Comparison of ENCODE assay signal across 1 cellular context in the genomic region with DNA sequence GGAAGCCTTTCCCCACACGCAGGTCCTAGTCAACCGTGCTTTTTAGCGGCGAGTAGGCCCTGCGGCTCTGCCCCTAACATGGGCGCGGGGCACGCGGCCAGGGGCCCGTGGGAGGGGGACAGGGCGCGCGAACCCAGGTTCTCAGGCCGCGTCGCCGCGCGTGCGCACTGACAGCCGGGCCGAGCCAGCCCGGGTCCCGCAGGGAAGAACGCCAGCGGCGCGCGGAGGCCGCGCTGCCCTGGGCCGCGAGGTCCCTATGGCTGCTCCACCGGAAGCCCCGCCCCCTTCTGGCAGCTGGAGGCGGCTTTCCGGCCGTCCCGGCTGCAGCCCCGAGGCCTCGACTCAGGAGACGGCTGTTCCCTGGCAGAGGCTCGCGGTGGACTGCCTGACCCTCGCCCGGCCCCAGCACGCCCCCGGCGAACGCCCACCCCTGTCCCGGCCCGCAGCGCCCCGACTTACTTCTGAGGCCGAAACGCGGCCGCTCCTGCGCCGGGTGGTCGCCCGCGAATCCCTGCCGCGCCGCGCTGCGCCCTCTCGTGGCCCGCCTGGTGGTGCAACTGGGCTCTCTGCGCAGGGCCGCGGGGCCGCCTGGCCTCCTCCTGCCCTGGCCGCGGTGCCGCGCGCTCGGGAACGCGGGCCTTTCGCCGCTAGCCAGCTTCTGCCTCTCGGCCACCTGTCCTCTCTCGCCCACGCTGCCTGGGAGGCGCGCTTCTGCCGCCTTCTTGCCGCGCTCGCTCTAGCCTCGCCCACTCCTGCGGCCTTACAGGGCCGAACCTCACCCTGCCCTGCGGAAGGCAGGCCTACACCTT.
TF ChIP-seq lines count a peak whose summit lies in the region.

No MANE protein-coding gene starts in this region.

TF ChIP-seq in HepG2, 621 proteins besides CTCF, POLR2A, EP300 and RAD21 (continued from another document and continues in another):
- TF ChIP-seq, protein P1, sequence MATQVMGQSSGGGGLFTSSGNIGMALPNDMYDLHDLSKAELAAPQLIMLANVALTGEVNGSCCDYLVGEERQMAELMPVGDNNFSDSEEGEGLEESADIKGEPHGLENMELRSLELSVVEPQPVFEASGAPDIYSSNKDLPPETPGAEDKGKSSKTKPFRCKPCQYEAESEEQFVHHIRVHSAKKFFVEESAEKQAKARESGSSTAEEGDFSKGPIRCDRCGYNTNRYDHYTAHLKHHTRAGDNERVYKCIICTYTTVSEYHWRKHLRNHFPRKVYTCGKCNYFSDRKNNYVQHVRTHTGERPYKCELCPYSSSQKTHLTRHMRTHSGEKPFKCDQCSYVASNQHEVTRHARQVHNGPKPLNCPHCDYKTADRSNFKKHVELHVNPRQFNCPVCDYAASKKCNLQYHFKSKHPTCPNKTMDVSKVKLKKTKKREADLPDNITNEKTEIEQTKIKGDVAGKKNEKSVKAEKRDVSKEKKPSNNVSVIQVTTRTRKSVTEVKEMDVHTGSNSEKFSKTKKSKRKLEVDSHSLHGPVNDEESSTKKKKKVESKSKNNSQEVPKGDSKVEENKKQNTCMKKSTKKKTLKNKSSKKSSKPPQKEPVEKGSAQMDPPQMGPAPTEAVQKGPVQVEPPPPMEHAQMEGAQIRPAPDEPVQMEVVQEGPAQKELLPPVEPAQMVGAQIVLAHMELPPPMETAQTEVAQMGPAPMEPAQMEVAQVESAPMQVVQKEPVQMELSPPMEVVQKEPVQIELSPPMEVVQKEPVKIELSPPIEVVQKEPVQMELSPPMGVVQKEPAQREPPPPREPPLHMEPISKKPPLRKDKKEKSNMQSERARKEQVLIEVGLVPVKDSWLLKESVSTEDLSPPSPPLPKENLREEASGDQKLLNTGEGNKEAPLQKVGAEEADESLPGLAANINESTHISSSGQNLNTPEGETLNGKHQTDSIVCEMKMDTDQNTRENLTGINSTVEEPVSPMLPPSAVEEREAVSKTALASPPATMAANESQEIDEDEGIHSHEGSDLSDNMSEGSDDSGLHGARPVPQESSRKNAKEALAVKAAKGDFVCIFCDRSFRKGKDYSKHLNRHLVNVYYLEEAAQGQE (IDR thresholded peaks at IDR 0.05; ENCODE audit: borderline replicate concordance in 1 of 2, low read depth in 1 of 2, low read length in 2 of 2): no peak
- TF ChIP-seq ZC3H13 (CRISPR knock-in tag; IDR thresholded peaks at IDR 0.05) (peak; percentile 86), THAP11 (CRISPR knock-in tag; IDR thresholded peaks at IDR 0.05) (peak; percentile 77), ZNF274 (CRISPR knock-in tag; IDR thresholded peaks at IDR 0.05) (peak; percentile 73; the same call in 1 of the 2 replicates), GATAD2A (CRISPR knock-in tag; IDR thresholded peaks at IDR 0.05) (peak; percentile 22; the same call in 1 of the 2 replicates), ZNF230 (CRISPR knock-in tag; IDR thresholded peaks at IDR 0.05) (no peak), ZFP90 (CRISPR knock-in tag; IDR thresholded peaks at IDR 0.05; ENCODE audit: borderline replicate concordance) (no peak; the same call in 1 of the 2 replicates), ZSCAN30 (CRISPR knock-in tag; IDR thresholded peaks at IDR 0.05) (no peak), ZNF510 (CRISPR knock-in tag; IDR thresholded peaks at IDR 0.05; ENCODE audit: low read depth) (peak; percentile 86; the same call in 1 of the 2 replicates), RARA (CRISPR knock-in tag; IDR thresholded peaks at IDR 0.05) (peak; percentile 42), SETDB1 (CRISPR knock-in tag; IDR thresholded peaks at IDR 0.05; ENCODE audit: borderline replicate concordance) (no peak), DNMT1 (CRISPR knock-in tag; IDR thresholded peaks at IDR 0.05) (peak; percentile 80), MED8 (CRISPR knock-in tag; IDR thresholded peaks at IDR 0.05; ENCODE audit: insufficient replicate concordance) (peak; percentile 19), MATR3 (CRISPR knock-in tag; IDR thresholded peaks at IDR 0.05) (no peak), GTF3A (CRISPR knock-in tag; conservative IDR thresholded peaks at IDR 0.05) (0 out of 2 replicates have a peak, but pooled peaks have one; percentile 74), HNRNPH1 (optimal IDR thresholded peaks at IDR 0.05; ENCODE audit: low read depth, low read length) (no peak), JUNB (CRISPR knock-in tag; IDR thresholded peaks at IDR 0.05; ENCODE audit: borderline replicate concordance) (no peak), HMGA1 (CRISPR knock-in tag; conservative IDR thresholded peaks at IDR 0.05) (no peak), FOXJ3 (CRISPR knock-in tag; IDR thresholded peaks at IDR 0.05; ENCODE audit: borderline replicate concordance) (no peak), ZC3H4 (CRISPR knock-in tag; IDR thresholded peaks at IDR 0.05; ENCODE audit: borderline replicate concordance) (no peak), RORA (CRISPR knock-in tag; IDR thresholded peaks at IDR 0.05) (no peak), TRIM24 (CRISPR knock-in tag; IDR thresholded peaks at IDR 0.05) (0 out of 2 replicates have a peak, but pooled peaks have one; percentile 54), KDM6A (CRISPR knock-in tag; IDR thresholded peaks at IDR 0.05; ENCODE audit: low read depth) (no peak), ZNF816 (CRISPR knock-in tag; IDR thresholded peaks at IDR 0.05; ENCODE audit: borderline replicate concordance) (no peak; the same call in 1 of the 2 replicates), AGO2 (optimal IDR thresholded peaks at IDR 0.05; ENCODE audit: low read depth, low read length) (peak; percentile 73), SAFB2 (CRISPR knock-in tag; IDR thresholded peaks at IDR 0.05; ENCODE audit: borderline replicate concordance, low read depth) (peak; percentile 86), NFRKB (IDR thresholded peaks at IDR 0.05) (no peak), ZBTB38 (CRISPR knock-in tag; IDR thresholded peaks at IDR 0.05) (peak; percentile 98), ZNF24 (IDR thresholded peaks at IDR 0.05) (no peak), GATA4 (IDR thresholded peaks at IDR 0.05; ENCODE audit: borderline replicate concordance, low read depth) (no peak), TBX3 (IDR thresholded peaks at IDR 0.05; ENCODE audit: borderline replicate concordance) (no peak), ZNF329 (CRISPR knock-in tag; IDR thresholded peaks at IDR 0.05; ENCODE audit: low read depth) (peak; percentile 22; the same call in 1 of the 2 replicates), ZNF383 (CRISPR knock-in tag; IDR thresholded peaks at IDR 0.05; ENCODE audit: borderline replicate concordance) (0 out of 2 replicates have a peak, but pooled peaks have one; percentile 46)
- TF ChIP-seq, protein P2, sequence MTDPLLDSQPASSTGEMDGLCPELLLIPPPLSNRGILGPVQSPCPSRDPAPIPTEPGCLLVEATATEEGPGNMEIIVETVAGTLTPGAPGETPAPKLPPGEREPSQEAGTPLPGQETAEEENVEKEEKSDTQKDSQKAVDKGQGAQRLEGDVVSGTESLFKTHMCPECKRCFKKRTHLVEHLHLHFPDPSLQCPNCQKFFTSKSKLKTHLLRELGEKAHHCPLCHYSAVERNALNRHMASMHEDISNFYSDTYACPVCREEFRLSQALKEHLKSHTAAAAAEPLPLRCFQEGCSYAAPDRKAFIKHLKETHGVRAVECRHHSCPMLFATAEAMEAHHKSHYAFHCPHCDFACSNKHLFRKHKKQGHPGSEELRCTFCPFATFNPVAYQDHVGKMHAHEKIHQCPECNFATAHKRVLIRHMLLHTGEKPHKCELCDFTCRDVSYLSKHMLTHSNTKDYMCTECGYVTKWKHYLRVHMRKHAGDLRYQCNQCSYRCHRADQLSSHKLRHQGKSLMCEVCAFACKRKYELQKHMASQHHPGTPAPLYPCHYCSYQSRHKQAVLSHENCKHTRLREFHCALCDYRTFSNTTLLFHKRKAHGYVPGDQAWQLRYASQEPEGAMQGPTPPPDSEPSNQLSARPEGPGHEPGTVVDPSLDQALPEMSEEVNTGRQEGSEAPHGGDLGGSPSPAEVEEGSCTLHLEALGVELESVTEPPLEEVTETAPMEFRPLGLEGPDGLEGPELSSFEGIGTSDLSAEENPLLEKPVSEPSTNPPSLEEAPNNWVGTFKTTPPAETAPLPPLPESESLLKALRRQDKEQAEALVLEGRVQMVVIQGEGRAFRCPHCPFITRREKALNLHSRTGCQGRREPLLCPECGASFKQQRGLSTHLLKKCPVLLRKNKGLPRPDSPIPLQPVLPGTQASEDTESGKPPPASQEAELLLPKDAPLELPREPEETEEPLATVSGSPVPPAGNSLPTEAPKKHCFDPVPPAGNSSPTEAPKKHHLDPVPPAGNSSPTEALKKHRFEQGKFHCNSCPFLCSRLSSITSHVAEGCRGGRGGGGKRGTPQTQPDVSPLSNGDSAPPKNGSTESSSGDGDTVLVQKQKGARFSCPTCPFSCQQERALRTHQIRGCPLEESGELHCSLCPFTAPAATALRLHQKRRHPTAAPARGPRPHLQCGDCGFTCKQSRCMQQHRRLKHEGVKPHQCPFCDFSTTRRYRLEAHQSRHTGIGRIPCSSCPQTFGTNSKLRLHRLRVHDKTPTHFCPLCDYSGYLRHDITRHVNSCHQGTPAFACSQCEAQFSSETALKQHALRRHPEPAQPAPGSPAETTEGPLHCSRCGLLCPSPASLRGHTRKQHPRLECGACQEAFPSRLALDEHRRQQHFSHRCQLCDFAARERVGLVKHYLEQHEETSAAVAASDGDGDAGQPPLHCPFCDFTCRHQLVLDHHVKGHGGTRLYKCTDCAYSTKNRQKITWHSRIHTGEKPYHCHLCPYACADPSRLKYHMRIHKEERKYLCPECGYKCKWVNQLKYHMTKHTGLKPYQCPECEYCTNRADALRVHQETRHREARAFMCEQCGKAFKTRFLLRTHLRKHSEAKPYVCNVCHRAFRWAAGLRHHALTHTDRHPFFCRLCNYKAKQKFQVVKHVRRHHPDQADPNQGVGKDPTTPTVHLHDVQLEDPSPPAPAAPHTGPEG (CRISPR knock-in tag; IDR thresholded peaks at IDR 0.05): peak; percentile 91
- TF ChIP-seq, protein P3, sequence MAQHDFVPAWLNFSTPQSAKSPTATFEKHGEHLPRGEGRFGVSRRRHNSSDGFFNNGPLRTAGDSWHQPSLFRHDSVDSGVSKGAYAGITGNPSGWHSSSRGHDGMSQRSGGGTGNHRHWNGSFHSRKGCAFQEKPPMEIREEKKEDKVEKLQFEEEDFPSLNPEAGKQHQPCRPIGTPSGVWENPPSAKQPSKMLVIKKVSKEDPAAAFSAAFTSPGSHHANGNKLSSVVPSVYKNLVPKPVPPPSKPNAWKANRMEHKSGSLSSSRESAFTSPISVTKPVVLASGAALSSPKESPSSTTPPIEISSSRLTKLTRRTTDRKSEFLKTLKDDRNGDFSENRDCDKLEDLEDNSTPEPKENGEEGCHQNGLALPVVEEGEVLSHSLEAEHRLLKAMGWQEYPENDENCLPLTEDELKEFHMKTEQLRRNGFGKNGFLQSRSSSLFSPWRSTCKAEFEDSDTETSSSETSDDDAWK (CRISPR knock-in tag; IDR thresholded peaks at IDR 0.05): no peak
- TF ChIP-seq, protein P4, sequence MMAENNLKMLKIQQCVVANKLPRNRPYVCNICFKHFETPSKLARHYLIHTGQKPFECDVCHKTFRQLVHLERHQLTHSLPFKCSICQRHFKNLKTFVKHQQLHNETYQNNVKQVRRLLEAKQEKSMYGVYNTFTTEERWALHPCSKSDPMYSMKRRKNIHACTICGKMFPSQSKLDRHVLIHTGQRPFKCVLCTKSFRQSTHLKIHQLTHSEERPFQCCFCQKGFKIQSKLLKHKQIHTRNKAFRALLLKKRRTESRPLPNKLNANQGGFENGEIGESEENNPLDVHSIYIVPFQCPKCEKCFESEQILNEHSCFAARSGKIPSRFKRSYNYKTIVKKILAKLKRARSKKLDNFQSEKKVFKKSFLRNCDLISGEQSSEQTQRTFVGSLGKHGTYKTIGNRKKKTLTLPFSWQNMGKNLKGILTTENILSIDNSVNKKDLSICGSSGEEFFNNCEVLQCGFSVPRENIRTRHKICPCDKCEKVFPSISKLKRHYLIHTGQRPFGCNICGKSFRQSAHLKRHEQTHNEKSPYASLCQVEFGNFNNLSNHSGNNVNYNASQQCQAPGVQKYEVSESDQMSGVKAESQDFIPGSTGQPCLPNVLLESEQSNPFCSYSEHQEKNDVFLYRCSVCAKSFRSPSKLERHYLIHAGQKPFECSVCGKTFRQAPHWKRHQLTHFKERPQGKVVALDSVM (CRISPR knock-in tag; IDR thresholded peaks at IDR 0.05): peak; percentile 91
- TF ChIP-seq, protein P5, sequence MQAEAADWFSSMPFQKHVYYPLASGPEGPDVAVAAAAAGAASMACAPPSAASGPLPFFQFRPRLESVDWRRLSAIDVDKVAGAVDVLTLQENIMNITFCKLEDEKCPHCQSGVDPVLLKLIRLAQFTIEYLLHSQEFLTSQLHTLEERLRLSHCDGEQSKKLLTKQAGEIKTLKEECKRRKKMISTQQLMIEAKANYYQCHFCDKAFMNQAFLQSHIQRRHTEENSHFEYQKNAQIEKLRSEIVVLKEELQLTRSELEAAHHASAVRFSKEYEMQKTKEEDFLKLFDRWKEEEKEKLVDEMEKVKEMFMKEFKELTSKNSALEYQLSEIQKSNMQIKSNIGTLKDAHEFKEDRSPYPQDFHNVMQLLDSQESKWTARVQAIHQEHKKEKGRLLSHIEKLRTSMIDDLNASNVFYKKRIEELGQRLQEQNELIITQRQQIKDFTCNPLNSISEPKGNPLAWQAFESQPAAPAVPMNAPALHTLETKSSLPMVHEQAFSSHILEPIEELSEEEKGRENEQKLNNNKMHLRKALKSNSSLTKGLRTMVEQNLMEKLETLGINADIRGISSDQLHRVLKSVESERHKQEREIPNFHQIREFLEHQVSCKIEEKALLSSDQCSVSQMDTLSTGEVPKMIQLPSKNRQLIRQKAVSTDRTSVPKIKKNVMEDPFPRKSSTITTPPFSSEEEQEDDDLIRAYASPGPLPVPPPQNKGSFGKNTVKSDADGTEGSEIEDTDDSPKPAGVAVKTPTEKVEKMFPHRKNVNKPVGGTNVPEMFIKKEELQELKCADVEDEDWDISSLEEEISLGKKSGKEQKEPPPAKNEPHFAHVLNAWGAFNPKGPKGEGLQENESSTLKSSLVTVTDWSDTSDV (CRISPR knock-in tag; IDR thresholded peaks at IDR 0.05): peak; percentile 28; the same call in 1 of the 2 replicates
- TF ChIP-seq, protein P6, sequence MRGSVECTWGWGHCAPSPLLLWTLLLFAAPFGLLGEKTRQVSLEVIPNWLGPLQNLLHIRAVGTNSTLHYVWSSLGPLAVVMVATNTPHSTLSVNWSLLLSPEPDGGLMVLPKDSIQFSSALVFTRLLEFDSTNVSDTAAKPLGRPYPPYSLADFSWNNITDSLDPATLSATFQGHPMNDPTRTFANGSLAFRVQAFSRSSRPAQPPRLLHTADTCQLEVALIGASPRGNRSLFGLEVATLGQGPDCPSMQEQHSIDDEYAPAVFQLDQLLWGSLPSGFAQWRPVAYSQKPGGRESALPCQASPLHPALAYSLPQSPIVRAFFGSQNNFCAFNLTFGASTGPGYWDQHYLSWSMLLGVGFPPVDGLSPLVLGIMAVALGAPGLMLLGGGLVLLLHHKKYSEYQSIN (CRISPR knock-in tag; IDR thresholded peaks at IDR 0.05; ENCODE audit: borderline replicate concordance): 0 out of 2 replicates have a peak, but pooled peaks have one; percentile 24
